In genomic region chr9:123716339-123716738, GRCh38 we compare ENCODE assay signal across 25 cellular contexts.
DNase-seq lines count a peak whose midpoint lies in the region; ATAC-seq, FAIRE-seq and TF ChIP-seq lines count a peak whose summit lies in the region.
"Had no signal": no experiment of that assay in that cellular context is flagged by ENCODE, and none has a peak within 500 bp of the region (broad histone marks: within the 10 kb centered on the region; RNA-seq: fewer than 3 reads in every experiment).

No MANE protein-coding gene starts in this region.

- no peak overlapping the region for H3K14ac ChIP-seq in IMR-90 (replicated peaks; ENCODE audit: low read depth, low read length)

- no peak overlapping the region for H4K8ac ChIP-seq in IMR-90 (ENCODE audit: low read depth in 2 of 2, low read length in 2 of 2)

- no peak overlapping the region for H3K4me3 Mint-ChIP-seq in memory B cell
- H3K4me3 Mint-ChIP-seq: activated CD4-positive, alpha-beta memory T cell treated with anti-CD3 and anti-CD28 coated beads for 36 hours; H9; stimulated activated naive CD8-positive, alpha-beta T cell treated with anti-CD3 and anti-CD28 coated beads, Interleukin-15, amount 100 ng/mL, for 72 hours; WTC11 had no signal

- no peak overlapping the region for H4K91ac ChIP-seq in IMR-90 (ENCODE audit: insufficient read depth, low read depth, low read length)

- H2AFZ ChIP-seq in IMR-90 (replicated peaks; ENCODE audit: low read length, poor library complexity) = no peak overlapping the region

- no peak overlapping the region for H2BK5ac ChIP-seq in IMR-90 (ENCODE audit: low read depth, low read length, poor library complexity, severe bottlenecking)

- H2AK9ac ChIP-seq in IMR-90 (replicated peaks; ENCODE audit: low read depth, low read length, poor library complexity) = no peak overlapping the region

- TF ChIP-seq POLR2A in IMR-90 (IDR thresholded peaks at IDR 0.05; ENCODE audit: low read depth, low read length) = no peak

- TF ChIP-seq CTCF in IMR-90 (conservative IDR thresholded peaks at IDR 0.05; ENCODE audit: low read depth, low read length) = no peak

- DNase-seq in GM19239 (ENCODE audit: insufficient read length, low spot score) = peak; percentile 18
- peak; percentile 6 for DNase-seq in IMR-90
- DNase-seq in memory B cell (ENCODE audit: low spot score in 2 of 2) = no peak
- DNase-seq in D341Med (ENCODE audit: low spot score) = no peak
- DNase-seq in RPMI8226 = no peak
- DNase-seq in AG08396 (ENCODE audit: low spot score) = no peak
- DNase-seq: activated CD4-positive, alpha-beta memory T cell treated with anti-CD3 and anti-CD28 coated beads for 36 hours; BE2C; Calu3; effector CD8-positive, alpha-beta T cell; foreskin melanocyte; H9; hippocampal formation; NCI-H526 treated with DMSO at 0.1 percent for 48 hours; retina; spleen; stimulated activated CD4-positive, alpha-beta T cell treated with anti-CD3 and anti-CD28 coated beads, Interleukin-4, amount 100 ng/mL, for 4 hours; stimulated activated naive CD8-positive, alpha-beta T cell treated with anti-CD3 and anti-CD28 coated beads, Interleukin-15, amount 100 ng/mL, for 72 hours; T-helper 9 cell; transverse colon had no signal

- peaks cover 23 to 52% (median 27%) of the 10 kb centered on the region in 11 experiments; a peak in 21 of 22 replicates for H3K36me3 ChIP-seq in BLaER1 treated with 17β-estradiol and CSF1 and Interleukin-3, amounts not matched to agents 10 nM and 100 nM
- no peaks in the 10 kb centered on the region for H3K36me3 ChIP-seq in IMR-90 (ENCODE audit: control insufficient read depth, insufficient read depth, low read length)
- H3K36me3 ChIP-seq: BE2C, transverse colon had no signal

- no peak overlapping the region for H3K27ac Mint-ChIP-seq in memory B cell
- H3K27ac Mint-ChIP-seq: activated CD4-positive, alpha-beta memory T cell treated with anti-CD3 and anti-CD28 coated beads for 36 hours; H9; stimulated activated naive CD8-positive, alpha-beta T cell treated with anti-CD3 and anti-CD28 coated beads, Interleukin-15, amount 100 ng/mL, for 72 hours; WTC11 had no signal

- H3K27ac ChIP-seq in BLaER1 treated with 17β-estradiol and CSF1 and Interleukin-3, amounts not matched to agents 10 nM and 100 nM = peak overlapping the region in 10 of 11 experiments; percentile 23 to 73 (median 60); a peak in 19 of 22 replicates
- no peak overlapping the region for H3K27ac ChIP-seq in IMR-90 (ENCODE audit: insufficient read depth, low read length)
- H3K27ac ChIP-seq: spleen, transverse colon had no signal

- intact Hi-C loops in IMR-90 (cut with micrococcal nuclease) = no loop called here

- H3K4me3 ChIP-seq in BLaER1 treated with 17β-estradiol and CSF1 and Interleukin-3, amounts not matched to agents 10 nM and 100 nM = peak overlapping the region in 4 of 10 experiments; percentile 10 to 37 (median 20); a peak in 5 of 20 replicates
- H3K4me3 ChIP-seq in IMR-90 (ENCODE audit: insufficient read depth, low read depth, low read length) = no peak overlapping the region
- H3K4me3 ChIP-seq: K562, spleen, transverse colon had no signal

- H3K18ac ChIP-seq in IMR-90 (ENCODE audit: low read depth, low read length) = no peak overlapping the region

- H2BK15ac ChIP-seq in IMR-90 (ENCODE audit: low read depth, low read length) = no peak overlapping the region

- no peaks in the 10 kb centered on the region for H3K27me3 ChIP-seq in BLaER1 treated with 17β-estradiol and CSF1 and Interleukin-3, amounts not matched to agents 10 nM and 100 nM
- H3K27me3 ChIP-seq in IMR-90 (ENCODE audit: control insufficient read depth, insufficient read depth, low read length) = no peaks in the 10 kb centered on the region
- H3K27me3 ChIP-seq: BE2C, spleen, transverse colon had no signal

- H3K56ac ChIP-seq in IMR-90 (ENCODE audit: extremely low read depth, insufficient read depth, low read length) = no peak overlapping the region

- H3K23ac ChIP-seq in IMR-90 (ENCODE audit: low read depth, low read length) = no peak overlapping the region

- POLR2A ChIA-PET in IMR-90 (lab: Charles Lee; ENCODE audit: unreplicated experiment) = interaction anchor here (0.6 kb wide), 1 partner anchor 68 kb away, joined by 3 read pairs; no protein-coding TSS in a partner anchor

- no peak overlapping the region for H2BK120ac ChIP-seq in IMR-90 (ENCODE audit: low read depth, low read length)

- H3K4me1 ChIP-seq in BLaER1 treated with 17β-estradiol and CSF1 and Interleukin-3, amounts not matched to agents 10 nM and 100 nM = peaks cover 35 to 51% (median 42%) of the 10 kb centered on the region in 10 experiments
- no peaks in the 10 kb centered on the region for H3K4me1 ChIP-seq in IMR-90 (ENCODE audit: control insufficient read depth, insufficient read depth, low read length)
- H3K4me1 ChIP-seq: transverse colon had no signal

- no peak for TF ChIP-seq RAD21 in IMR-90 (IDR thresholded peaks at IDR 0.05; ENCODE audit: low read length)

- peak overlapping the region; percentile 63 to 82 (median 77) for H3K4me2 ChIP-seq in BLaER1 treated with 17β-estradiol and CSF1 and Interleukin-3, amounts not matched to agents 10 nM and 100 nM
- no peak overlapping the region for H3K4me2 ChIP-seq in IMR-90 (ENCODE audit: low read depth, low read length)

- FAIRE-seq in GM19239 (lab: Jason Lieb, UNC) = peak; percentile 73
- FAIRE-seq: A204.1 had no signal

- in situ Hi-C loops in IMR-90 (cut with MboI; ENCODE audit: low sequenced_read_pairs) = no loop called here

- no peaks in the 10 kb centered on the region for H3K9me1 ChIP-seq in IMR-90 (ENCODE audit: insufficient read depth, low read length)

- dilution Hi-C loops in IMR-90 (cut with HindIII; ENCODE audit: low sequenced_read_pairs, unreplicated experiment) = no loop called here

- H3K9ac ChIP-seq in BLaER1 treated with 17β-estradiol and CSF1 and Interleukin-3, amounts not matched to agents 10 nM and 100 nM = peak overlapping the region in 9 of 11 experiments; percentile 0 to 55 (median 39); a peak in 13 of 22 replicates
- no peak overlapping the region for H3K9ac ChIP-seq in IMR-90 (ENCODE audit: low read depth, low read length)

- peaks cover 22% of the 10 kb centered on the region for H3K4me1 Mint-ChIP-seq in memory B cell
- H3K4me1 Mint-ChIP-seq: H9, WTC11 had no signal

- no peaks in the 10 kb centered on the region for H3K27me3 Mint-ChIP-seq in memory B cell
- H3K27me3 Mint-ChIP-seq: activated CD4-positive, alpha-beta memory T cell treated with anti-CD3 and anti-CD28 coated beads for 36 hours; stimulated activated naive CD8-positive, alpha-beta T cell treated with anti-CD3 and anti-CD28 coated beads, Interleukin-15, amount 100 ng/mL, for 72 hours had no signal

- no TSS peak for BruUV-seq in IMR-90 (replicated peaks; lab: Mats Ljungman, UMichigan)

- ATAC-seq in IMR-90 (ENCODE audit: low read depth) (no peak), memory B cell (ENCODE audit: low read depth) (peak; percentile 60), GM21619 (IDR thresholded peaks at IDR 0.05; ENCODE audit: unreplicated experiment) (no peak)
- ATAC-seq: K562; stimulated activated naive CD8-positive, alpha-beta T cell treated with anti-CD3 and anti-CD28 coated beads, Interleukin-15, amount 100 ng/mL, for 72 hours; WTC11 had no signal

- H4K5ac ChIP-seq in IMR-90 (ENCODE audit: low read depth, low read length) = no peak overlapping the region

- peaks cover 14% of the 10 kb centered on the region for H3K36me3 Mint-ChIP-seq in memory B cell

- peaks cover 27 to 32% (median 29%) of the 10 kb centered on the region in 11 experiments for H3K9me3 ChIP-seq in BLaER1 treated with 17β-estradiol and CSF1 and Interleukin-3, amounts not matched to agents 10 nM and 100 nM (replicated peaks in 1 of 11)
- H3K9me3 ChIP-seq in IMR-90 (ENCODE audit: control insufficient read depth, insufficient read depth, low read length) = no peaks in the 10 kb centered on the region
- H3K9me3 ChIP-seq: BE2C, transverse colon had no signal

- H3K9me3 Mint-ChIP-seq in memory B cell = peaks cover 2% of the 10 kb centered on the region

- no peak overlapping the region for H2BK20ac ChIP-seq in IMR-90 (ENCODE audit: low read depth, low read length)

- H3K4ac ChIP-seq in IMR-90 (ENCODE audit: low read depth, low read length) = no peak overlapping the region

- H3K79me1 ChIP-seq in IMR-90 (ENCODE audit: low read depth in 1 of 2, low read length in 2 of 2) = no peaks in the 10 kb centered on the region

- H4K20me1 ChIP-seq in BLaER1 treated with 17β-estradiol and CSF1 and Interleukin-3, amounts not matched to agents 10 nM and 100 nM = peaks cover 0 to 79% (median 7%) of the 10 kb centered on the region in 11 experiments; a peak in 9 of 22 replicates
- H4K20me1 ChIP-seq in IMR-90 (ENCODE audit: insufficient read depth, low read length) = no peaks in the 10 kb centered on the region

- no CpG with 5 or more reads among the region's 5 CpGs for WGBS in IMR-90 (ENCODE audit: extremely low coverage in 2 of 2, insufficient read length in 1 of 2), 2 experiments

- no peak overlapping the region for H2AK5ac ChIP-seq in IMR-90 (ENCODE audit: low read depth, low read length)

- CTCF ChIA-PET in IMR-90 (lab: Yijun Ruan, JAX) = no interaction called here

TF ChIP-seq in IMR-90, 13 proteins besides CTCF, POLR2A, EP300 and RAD21 (continues in another document):
- TF ChIP-seq SMC3 (IDR thresholded peaks at IDR 0.05; ENCODE audit: low read depth, low read length) (no peak), NFE2L2 (IDR thresholded peaks at IDR 0.05; ENCODE audit: low read depth, low read length) (no peak), MXI1 (IDR thresholded peaks at IDR 0.05; ENCODE audit: borderline replicate concordance, low read depth, low read length) (no peak), RFX5 (IDR thresholded peaks at IDR 0.05; ENCODE audit: low read depth, low read length) (no peak), RCOR1 (IDR thresholded peaks at IDR 0.05; ENCODE audit: insufficient replicate concordance, low read length) (no peak), FOS (IDR thresholded peaks at IDR 0.05; ENCODE audit: low read depth, low read length) (no peak), USF2 (IDR thresholded peaks at IDR 0.05; ENCODE audit: low read depth, low read length) (no peak), ELK1 (IDR thresholded peaks at IDR 0.05; ENCODE audit: borderline replicate concordance, low read depth, low read length) (no peak)

Comparison
In these comparisons a context has a peak if more than half of its experiments do, and no peak if none do; other contexts are left out.
1. DNase-seq: peak in GM19239 (single experiment) and IMR-90 (single experiment); none in memory B cell (0 of 2), D341Med (single experiment), RPMI8226 (single experiment) and AG08396 (single experiment).